ENCODE assay signal across 25 cellular contexts in genomic region chr4:8170341-8170740, GRCh38. TPM values are rescaled to one million over a fixed set of nuclear protein-coding genes. Genes with fewer than 3 reads are reported as not detected.
"Had no signal": no experiment of that assay in that cellular context is flagged by ENCODE, and none has a peak within 500 bp of the region (broad histone marks: within the 10 kb centered on the region; RNA-seq: fewer than 3 reads in every experiment).

No MANE protein-coding gene starts in this region.

- H3K27me3 ChIP-seq: ovary, uterus had no signal

- H3K4me2 ChIP-seq: smooth muscle cell had no signal

- DNase-seq: head of caudate nucleus; hippocampal formation; left colon; left lung; lower lobe of right lung; mammary epithelial cell; mesenchymal stem cell; naive thymus-derived CD8-positive, alpha-beta T cell; occipital lobe; ovary; retina; sigmoid colon; stimulated activated CD4-positive, alpha-beta T cell treated with anti-CD3 and anti-CD28 coated beads, Interleukin-12 subunit alpha, Interleukin-12 subunit beta, amount 100 ng/mL, for 4 hours; stimulated activated CD4-positive, alpha-beta T cell treated with anti-CD3 and anti-CD28 coated beads, Interleukin-15, amount 100 ng/mL, for 24 hours; stimulated activated CD4-positive, alpha-beta T cell treated with anti-CD3 and anti-CD28 coated beads, Interleukin-2, amount 100 ng/mL, for 24 hours; stimulated activated CD4-positive, alpha-beta T cell treated with anti-CD3 and anti-CD28 coated beads, Interleukin-4, amount 100 ng/mL, for 1 hour; stimulated activated naive CD4-positive, alpha-beta T cell; tibial artery; uterus had no signal

- ATAC-seq: left colon; left lung; lower lobe of right lung; naive thymus-derived CD8-positive, alpha-beta T cell; right cardiac atrium had no signal

- H3K9me3 ChIP-seq: ovary, suprapubic skin, uterus had no signal

- H3K4me1 ChIP-seq: sigmoid colon, tibial artery, uterus had no signal

- FAIRE-seq: keratinocyte had no signal

- H3K4me3 ChIP-seq: left lung, lower lobe of right lung, ovary, sigmoid colon, smooth muscle cell, suprapubic skin, thoracic aorta, tibial artery, uterus had no signal

- H3K27ac ChIP-seq: left lung, lower lobe of right lung, neutrophil, ovary, sigmoid colon, suprapubic skin, thoracic aorta, tibial artery, uterus had no signal

- H3K36me3 ChIP-seq: left lung, lower lobe of right lung, neutrophil, ovary, sigmoid colon, suprapubic skin, thoracic aorta, tibial artery, uterus had no signal

RNA-seq across cellular contexts. Expression of gene ABLIM2, which starts 11.7 kb away (rescaled TPM):
- total RNA-seq: smooth muscle cell had no signal
